Comparison of ENCODE assay signal across 2 cellular contexts in genomic region chr6:57217270-57217669, GRCh38.
A peak's percentile ranks its signal among the peaks of the same experiment; 100 is the strongest.
TF ChIP-seq lines count a peak whose summit lies in the region.

No MANE protein-coding gene starts in this region.

TF ChIP-seq in GM12878, 131 proteins besides CTCF, POLR2A, EP300 and RAD21:
- TF ChIP-seq ATF7 (IDR thresholded peaks at IDR 0.05; ENCODE audit: low read depth) (no peak), GABPA (IDR thresholded peaks at IDR 0.05; ENCODE audit: low read depth) (no peak), SUPT20H (IDR thresholded peaks at IDR 0.05; ENCODE audit: borderline replicate concordance, control insufficient read depth, low read depth, low read length) (no peak), POLR2AphosphoS5 (IDR thresholded peaks at IDR 0.05; ENCODE audit: low read length) (no peak), YY1 (IDR thresholded peaks at IDR 0.05; ENCODE audit: low read depth, low read length) (no peak)
- TF ChIP-seq, protein P1, sequence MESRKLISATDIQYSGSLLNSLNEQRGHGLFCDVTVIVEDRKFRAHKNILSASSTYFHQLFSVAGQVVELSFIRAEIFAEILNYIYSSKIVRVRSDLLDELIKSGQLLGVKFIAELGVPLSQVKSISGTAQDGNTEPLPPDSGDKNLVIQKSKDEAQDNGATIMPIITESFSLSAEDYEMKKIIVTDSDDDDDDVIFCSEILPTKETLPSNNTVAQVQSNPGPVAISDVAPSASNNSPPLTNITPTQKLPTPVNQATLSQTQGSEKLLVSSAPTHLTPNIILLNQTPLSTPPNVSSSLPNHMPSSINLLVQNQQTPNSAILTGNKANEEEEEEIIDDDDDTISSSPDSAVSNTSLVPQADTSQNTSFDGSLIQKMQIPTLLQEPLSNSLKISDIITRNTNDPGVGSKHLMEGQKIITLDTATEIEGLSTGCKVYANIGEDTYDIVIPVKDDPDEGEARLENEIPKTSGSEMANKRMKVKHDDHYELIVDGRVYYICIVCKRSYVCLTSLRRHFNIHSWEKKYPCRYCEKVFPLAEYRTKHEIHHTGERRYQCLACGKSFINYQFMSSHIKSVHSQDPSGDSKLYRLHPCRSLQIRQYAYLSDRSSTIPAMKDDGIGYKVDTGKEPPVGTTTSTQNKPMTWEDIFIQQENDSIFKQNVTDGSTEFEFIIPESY (IDR thresholded peaks at IDR 0.05): peak; percentile 63; the same call in 1 of the 2 replicates
TF ChIP-seq in GM12878: peak in this region for 1.

TF ChIP-seq in HepG2, 621 proteins besides CTCF, POLR2A, EP300 and RAD21:
- no peak for TF ChIP-seq ZNF563 (CRISPR knock-in tag; IDR thresholded peaks at IDR 0.05)
- no peak for TF ChIP-seq ZNF672 (CRISPR knock-in tag; IDR thresholded peaks at IDR 0.05)
- TF ChIP-seq, protein P2, sequence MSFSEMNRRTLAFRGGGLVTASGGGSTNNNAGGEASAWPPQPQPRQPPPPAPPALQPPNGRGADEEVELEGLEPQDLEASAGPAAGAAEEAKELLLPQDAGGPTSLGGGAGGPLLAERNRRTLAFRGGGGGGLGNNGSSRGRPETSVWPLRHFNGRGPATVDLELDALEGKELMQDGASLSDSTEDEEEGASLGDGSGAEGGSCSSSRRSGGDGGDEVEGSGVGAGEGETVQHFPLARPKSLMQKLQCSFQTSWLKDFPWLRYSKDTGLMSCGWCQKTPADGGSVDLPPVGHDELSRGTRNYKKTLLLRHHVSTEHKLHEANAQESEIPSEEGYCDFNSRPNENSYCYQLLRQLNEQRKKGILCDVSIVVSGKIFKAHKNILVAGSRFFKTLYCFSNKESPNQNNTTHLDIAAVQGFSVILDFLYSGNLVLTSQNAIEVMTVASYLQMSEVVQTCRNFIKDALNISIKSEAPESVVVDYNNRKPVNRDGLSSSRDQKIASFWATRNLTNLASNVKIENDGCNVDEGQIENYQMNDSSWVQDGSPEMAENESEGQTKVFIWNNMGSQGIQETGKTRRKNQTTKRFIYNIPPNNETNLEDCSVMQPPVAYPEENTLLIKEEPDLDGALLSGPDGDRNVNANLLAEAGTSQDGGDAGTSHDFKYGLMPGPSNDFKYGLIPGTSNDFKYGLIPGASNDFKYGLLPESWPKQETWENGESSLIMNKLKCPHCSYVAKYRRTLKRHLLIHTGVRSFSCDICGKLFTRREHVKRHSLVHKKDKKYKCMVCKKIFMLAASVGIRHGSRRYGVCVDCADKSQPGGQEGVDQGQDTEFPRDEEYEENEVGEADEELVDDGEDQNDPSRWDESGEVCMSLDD (CRISPR knock-in tag; IDR thresholded peaks at IDR 0.05; ENCODE audit: borderline replicate concordance): no peak
